9 cellular contexts compared by ENCODE assay signal in genomic region chr2:235270951-235271350, GRCh38.
DNase-seq lines count a peak whose midpoint lies in the region; ATAC-seq lines count a peak whose summit lies in the region.
"Had no signal": no experiment of that assay in that cellular context is flagged by ENCODE, and none has a peak within 500 bp of the region (broad histone marks: within the 10 kb centered on the region; RNA-seq: fewer than 3 reads in every experiment).

No MANE protein-coding gene starts in this region.

- in situ Hi-C loops in ACHN (cut with HindIII; ENCODE audit: low pct_ligation_motif_present, low pct_unique_long_range_greater_than_20kb, low sequenced_read_pairs): no loop called here

- DNase-seq in SKM-1 treated with dmso at 0.1 percent for 144 hours (lab: John Stamatoyannopoulos, UW; ENCODE audit: unreplicated experiment) (peak; percentile 39), iris pigment epithelial cell (ENCODE audit: low read depth) (peak; percentile 96), NCI-H69 (lab: John Stamatoyannopoulos, UW) (no peak), ACHN (no peak), NCI-H524 (lab: John Stamatoyannopoulos, UW) (no peak), NCI-H2029 treated with DMSO at 0.1 percent for 48 hours (lab: John Stamatoyannopoulos, UW) (no peak)

- ATAC-seq in GM18870 (IDR thresholded peaks at IDR 0.05; ENCODE audit: unreplicated experiment) (peak; percentile 95), HG02884 (IDR thresholded peaks at IDR 0.05; ENCODE audit: unreplicated experiment) (peak; percentile 90)
- ATAC-seq: Panc1 had no signal

Comparison
In these comparisons a context has a peak if more than half of its experiments do, and no peak if none do; other contexts are left out.
1. DNase-seq: peak in SKM-1 treated with dmso at 0.1 percent for 144 hours (single experiment) and iris pigment epithelial cell (single experiment); none in NCI-H69 (single experiment), ACHN (single experiment), NCI-H524 (0 of 2) and NCI-H2029 treated with DMSO at 0.1 percent for 48 hours (single experiment).